Comparison of ENCODE assay signal across 23 cellular contexts in genomic region chr4:84800256-84800655, GRCh38.
DNase-seq lines count a peak whose midpoint lies in the region; ATAC-seq, FAIRE-seq and TF ChIP-seq lines count a peak whose summit lies in the region.
"Had no signal": no experiment of that assay in that cellular context is flagged by ENCODE, and none has a peak within 500 bp of the region (broad histone marks: within the 10 kb centered on the region; RNA-seq: fewer than 3 reads in every experiment).

No MANE protein-coding gene starts in this region.

- H3K27ac ChIP-seq in SK-N-SH (ENCODE audit: low read depth in 2 of 2, low read length in 1 of 2) (peak overlapping the region in 1 of 2 experiments; percentile 17; a peak in 2 of 4 replicates), RWPE1 (peak overlapping the region; percentile 73; the same call in 1 of the 2 replicates), endothelial cell of umbilical vein (ENCODE audit: insufficient read depth, low read depth, low read length) (peak overlapping the region; percentile 85), osteoblast (ENCODE audit: low read depth, low read length) (no peak overlapping the region)
- H3K27ac ChIP-seq: 22Rv1 had no signal

- ATAC-seq in SK-N-SH treated with all-trans-retinoic acid at 6 μM for 48 hours = no peak
- ATAC-seq: GM23338 had no signal

- FAIRE-seq in endothelial cell of umbilical vein (lab: Jason Lieb, UNC) = no peak
- FAIRE-seq: GM12891, GM18507 had no signal

- H3K9me2 ChIP-seq in SK-N-SH = no peaks in the 10 kb centered on the region

- CTCF ChIA-PET in SK-N-SH (lab: Yijun Ruan, JAX) = interaction anchor here (0.7 kb wide), 1 partner anchor 15 kb away, joined by 3 read pairs; no protein-coding TSS in a partner anchor
- CTCF ChIA-PET in RWPE1 (lab: Yijun Ruan, JAX) = no interaction called here
- CTCF ChIA-PET in endothelial cell of umbilical vein (lab: Charles Lee) = no interaction called here

- no peak overlapping the region for H3K4me2 ChIP-seq in SK-N-SH
- peak overlapping the region; percentile 84 for H3K4me2 ChIP-seq in endothelial cell of umbilical vein (ENCODE audit: insufficient read depth, low read length)
- no peak overlapping the region for H3K4me2 ChIP-seq in osteoblast (ENCODE audit: insufficient read depth, low read length)
- H3K4me2 ChIP-seq: GM23338 had no signal

- DNase-seq in SK-N-SH (no peak), RWPE1 (ENCODE audit: low spot score) (peak; percentile 60), endothelial cell of umbilical vein (ENCODE audit: low read depth, low spot score) (peak; percentile 67), osteoblast (ENCODE audit: insufficient read length, low spot score, missing footprints) (peak; percentile 15), occipital lobe (lab: John Stamatoyannopoulos, UW) (no peak), hypothalamus (lab: John Stamatoyannopoulos, UW) (no peak), T-helper 2 cell (no peak)
- DNase-seq: BE2C; Calu3; CD4-positive, alpha-beta memory T cell; DMS79 treated with DMSO at 0.1 percent for 48 hours; GF-D8; NCI-H1105 treated with DMSO at 0.1 percent for 48 hours; NCI-H1694 treated with DMSO at 0.1 percent for 48 hours; NCI-H2107; NCI-H2227 treated with DMSO at 0.1 percent for 48 hours; NCI-H524; SHP77 had no signal

- H3F3A ChIP-seq in SK-N-SH (replicated peaks; ENCODE audit: insufficient read depth) = peaks cover 19% of the 10 kb centered on the region

- peaks cover 0 to 9% of the 10 kb centered on the region in 2 experiments; a peak in 1 of 4 replicates for H3K4me1 ChIP-seq in SK-N-SH (ENCODE audit: control insufficient read depth in 1 of 2, insufficient read depth in 2 of 2, low read depth in 1 of 2, low read length in 1 of 2)
- peaks cover 50% of the 10 kb centered on the region for H3K4me1 ChIP-seq in endothelial cell of umbilical vein (ENCODE audit: control insufficient read depth, extremely low read depth, insufficient read depth, low read length)
- H3K4me1 ChIP-seq in osteoblast (ENCODE audit: insufficient read depth, low read length) = peaks cover 8% of the 10 kb centered on the region
- H3K4me1 ChIP-seq: BE2C had no signal

- H3K9me3 ChIP-seq in SK-N-SH (no peaks in the 10 kb centered on the region; the same call in 1 of the 2 replicates), endothelial cell of umbilical vein (replicated peaks; ENCODE audit: control insufficient read depth, insufficient read depth, low read length) (no peaks in the 10 kb centered on the region), osteoblast (ENCODE audit: low read depth, low read length) (no peaks in the 10 kb centered on the region)
- H3K9me3 ChIP-seq: BE2C had no signal

- dilution Hi-C loops in endothelial cell of umbilical vein (cut with MboI; ENCODE audit: extremely low pct_ligation_motif_present, low sequenced_read_pairs) = no loop called here

- H2AFZ ChIP-seq in SK-N-SH (ENCODE audit: low read depth) = no peak overlapping the region
- H2AFZ ChIP-seq in endothelial cell of umbilical vein (ENCODE audit: low read depth, low read length) = no peak overlapping the region
- no peak overlapping the region for H2AFZ ChIP-seq in osteoblast (ENCODE audit: low read length)
- H2AFZ ChIP-seq: GM23338 had no signal

- H3K79me2 ChIP-seq in SK-N-SH (ENCODE audit: insufficient read depth) (0 out of 2 replicates have a peak, but pooled peaks cover 2% of the 10 kb centered on the region), endothelial cell of umbilical vein (ENCODE audit: control insufficient read depth, insufficient read depth, low read length) (peaks cover 6% of the 10 kb centered on the region), osteoblast (ENCODE audit: insufficient read depth, low read length) (no peaks in the 10 kb centered on the region)

- H4K20me1 ChIP-seq in SK-N-SH (ENCODE audit: insufficient read depth) = no peaks in the 10 kb centered on the region
- H4K20me1 ChIP-seq in endothelial cell of umbilical vein (replicated peaks; ENCODE audit: control insufficient read depth, extremely low read depth, insufficient read depth, low read length) = no peaks in the 10 kb centered on the region
- peaks cover 3% of the 10 kb centered on the region for H4K20me1 ChIP-seq in osteoblast (ENCODE audit: insufficient read depth, low read length)

- H3K36me3 ChIP-seq in SK-N-SH (replicated peaks in 1 of 2; ENCODE audit: control insufficient read depth in 1 of 2, insufficient read depth in 2 of 2, low read length in 1 of 2) = peaks cover 33 to 59% of the 10 kb centered on the region in 2 experiments
- no peaks in the 10 kb centered on the region for H3K36me3 ChIP-seq in endothelial cell of umbilical vein (ENCODE audit: control insufficient read depth in 2 of 2, extremely low read depth in 1 of 2, insufficient read depth in 2 of 2, low read length in 2 of 2)
- H3K36me3 ChIP-seq in osteoblast (ENCODE audit: insufficient read depth, low read length) = peaks cover 10% of the 10 kb centered on the region

- POLR2A ChIA-PET in SK-N-SH (lab: Yijun Ruan, JAX) = no interaction called here
- POLR2A ChIA-PET in RWPE1 (lab: Yijun Ruan, JAX; ENCODE audit: low non-redundant PET) = no interaction called here
- POLR2A ChIA-PET in endothelial cell of umbilical vein (lab: Charles Lee) = no interaction called here

- no peak for TF ChIP-seq RAD21 in SK-N-SH (IDR thresholded peaks at IDR 0.05; ENCODE audit: low read length)

- no TSS peak for BruUV-seq in endothelial cell of umbilical vein (replicated peaks; lab: Mats Ljungman, UMichigan)

- no peak overlapping the region for H3K9ac ChIP-seq in SK-N-SH
- H3K9ac ChIP-seq in endothelial cell of umbilical vein (replicated peaks; ENCODE audit: extremely low read depth, insufficient read depth, low read length) = peak overlapping the region; percentile 66

- TF ChIP-seq CTCF in SK-N-SH (IDR thresholded peaks at IDR 0.05) (no peak), RWPE1 (conservative IDR thresholded peaks at IDR 0.05; ENCODE audit: low read depth) (no peak), endothelial cell of umbilical vein (IDR thresholded peaks at IDR 0.05; ENCODE audit: extremely low read depth in 1 of 2, insufficient read depth in 1 of 2, low read depth in 1 of 2, low read length in 2 of 2) (no peak), osteoblast (IDR thresholded peaks at IDR 0.05; ENCODE audit: extremely low read depth, low read depth, low read length) (no peak)

- no peaks in the 10 kb centered on the region for H3K9me1 ChIP-seq in endothelial cell of umbilical vein (replicated peaks; ENCODE audit: control insufficient read depth, extremely low read depth, insufficient read depth, low read length)

- H3K27me3 ChIP-seq in SK-N-SH (ENCODE audit: insufficient read depth) (no peaks in the 10 kb centered on the region), endothelial cell of umbilical vein (ENCODE audit: control insufficient read depth in 2 of 2, insufficient read depth in 2 of 2, low read length in 2 of 2) (no peaks in the 10 kb centered on the region), osteoblast (ENCODE audit: insufficient read depth, low read length) (no peaks in the 10 kb centered on the region)
- H3K27me3 ChIP-seq: BE2C had no signal

- intact Hi-C loops in endothelial cell of umbilical vein (cut with micrococcal nuclease) = no loop called here

- no peak for TF ChIP-seq EP300 in SK-N-SH (IDR thresholded peaks at IDR 0.05; ENCODE audit: borderline replicate concordance in 1 of 2, low read depth in 1 of 2, low read length in 1 of 2)

- TF ChIP-seq POLR2A in endothelial cell of umbilical vein (IDR thresholded peaks at IDR 0.05; ENCODE audit: low read depth, low read length) = no peak

- H3K4me3 ChIP-seq in SK-N-SH (ENCODE audit: low read depth in 2 of 2, low read length in 1 of 2) (no peak overlapping the region), endothelial cell of umbilical vein (replicated peaks in 1 of 3; ENCODE audit: insufficient read depth in 1 of 3, low read depth in 1 of 3, low read length in 3 of 3) (no peak overlapping the region), osteoblast (ENCODE audit: insufficient read depth, low read length) (no peak overlapping the region)
- H3K4me3 ChIP-seq: GM23338 had no signal

TF ChIP-seq in SK-N-SH, 30 proteins besides CTCF, POLR2A, EP300 and RAD21:
- TF ChIP-seq RFX5 (IDR thresholded peaks at IDR 0.05; ENCODE audit: low read length) (no peak), FOSL2 (IDR thresholded peaks at IDR 0.05; ENCODE audit: borderline replicate concordance, low read depth) (peak; percentile 40; the same call in 1 of the 2 replicates)

TF ChIP-seq in SK-N-SH treated with all-trans-retinoic acid at 6 μM for 48 hours, 23 proteins besides CTCF, POLR2A, EP300 and RAD21 (continues in another document):
- TF ChIP-seq CSDC2 (CRISPR knock-in tag; IDR thresholded peaks at IDR 0.05) = no peak
- no peak for TF ChIP-seq ZFP3 (CRISPR knock-in tag; IDR thresholded peaks at IDR 0.05)
- TF ChIP-seq POU6F1 (CRISPR knock-in tag; IDR thresholded peaks at IDR 0.05; ENCODE audit: borderline replicate concordance, low read depth) = no peak

TF ChIP-seq in endothelial cell of umbilical vein, 7 proteins besides CTCF, POLR2A, EP300 and RAD21:
- TF ChIP-seq JUN (IDR thresholded peaks at IDR 0.05; ENCODE audit: borderline replicate concordance, insufficient read depth, insufficient read length, low read depth) = peak; percentile 63
- TF ChIP-seq MYC (IDR thresholded peaks at IDR 0.05; ENCODE audit: low read depth, low read length) = no peak
- no peak for TF ChIP-seq GATA2 (IDR thresholded peaks at IDR 0.05; ENCODE audit: insufficient read depth, insufficient read length, low read depth, low read length)
- TF ChIP-seq EZH2 (IDR thresholded peaks at IDR 0.05; ENCODE audit: borderline replicate concordance, low read depth, low read length, severe bottlenecking) = no peak
- TF ChIP-seq MAX (IDR thresholded peaks at IDR 0.05; ENCODE audit: insufficient read depth, insufficient read length) = no peak
- peak; percentile 93 for TF ChIP-seq FOS (IDR thresholded peaks at IDR 0.05; ENCODE audit: borderline replicate concordance, insufficient read depth, low read length)
- no peak for TF ChIP-seq POLR2AphosphoS5 (IDR thresholded peaks at IDR 0.05; ENCODE audit: insufficient read depth, low read depth, low read length)

Comparison
In these comparisons a context has a peak if more than half of its experiments do, and no peak if none do; other contexts are left out.
1. DNase-seq: peak in RWPE1 (single experiment), endothelial cell of umbilical vein (single experiment) and osteoblast (single experiment); none in SK-N-SH (single experiment), occipital lobe (single experiment), hypothalamus (0 of 51) and T-helper 2 cell (0 of 5).